ENCODE assay signal across 13 cellular contexts in the genomic region with DNA sequence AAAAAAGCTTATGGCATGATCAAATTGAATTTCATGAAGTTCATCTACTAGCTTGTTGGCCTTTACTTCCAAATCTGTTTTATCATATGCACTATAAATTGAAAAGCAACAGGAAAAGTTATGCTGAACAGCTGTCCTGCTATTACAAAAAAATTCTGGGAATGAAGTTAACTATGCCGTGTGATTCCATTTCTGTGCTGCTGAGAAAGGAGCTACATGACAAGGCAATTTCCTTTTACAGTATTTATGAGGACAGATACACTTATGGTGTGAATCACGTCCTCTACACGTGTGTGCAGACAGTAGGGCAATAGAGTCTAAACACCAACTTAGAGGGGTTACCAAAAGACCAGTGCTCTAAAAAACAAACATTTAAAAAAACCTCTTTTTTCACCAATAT.
"Had no signal": no experiment of that assay in that cellular context is flagged by ENCODE, and none has a peak within 500 bp of the region (broad histone marks: within the 10 kb centered on the region; RNA-seq: fewer than 3 reads in every experiment).

No MANE protein-coding gene starts in this region.

- H3K27ac ChIP-seq: ascending aorta, parathyroid adenoma, tibial nerve, vagina had no signal

- DNase-seq: activated CD4-positive, alpha-beta memory T cell treated with anti-CD3 and anti-CD28 coated beads, Interleukin-2, amount 10 ng/mL, durations not matched to agents 7 days and 5 days; activated T-cell treated with anti-CD3 and anti-CD28 coated beads, Interleukin-2, amount 50 U/mL, for 72 hours; effector CD4-positive, alpha-beta T cell; left cardiac atrium; small intestine; stimulated activated naive B cell treated with anti-CD40 and anti-IgM and Interleukin-4, amounts not matched to agents 10 μg/mL and 1 μg/mL and 100 μg/mL, for 72 hours; T1000 had no signal

- H3K36me3 Mint-ChIP-seq: stimulated activated naive B cell treated with anti-CD40 and anti-IgM and Interleukin-4, amounts not matched to agents 10 μg/mL and 1 μg/mL and 100 μg/mL, for 72 hours had no signal

- H3K9ac ChIP-seq: parathyroid adenoma had no signal

- H3K9me3 Mint-ChIP-seq: activated CD4-positive, alpha-beta memory T cell treated with anti-CD3 and anti-CD28 coated beads, Interleukin-2, amount 10 ng/mL, durations not matched to agents 7 days and 5 days; activated T-cell treated with anti-CD3 and anti-CD28 coated beads, Interleukin-2, amount 50 U/mL, for 72 hours had no signal

- ATAC-seq: activated T-cell treated with anti-CD3 and anti-CD28 coated beads, Interleukin-2, amount 50 U/mL, for 72 hours; left cardiac atrium; stimulated activated naive B cell treated with anti-CD40 and anti-IgM and Interleukin-4, amounts not matched to agents 10 μg/mL and 1 μg/mL and 100 μg/mL, for 72 hours had no signal

- H3K4me3 Mint-ChIP-seq: activated CD4-positive, alpha-beta memory T cell treated with anti-CD3 and anti-CD28 coated beads, Interleukin-2, amount 10 ng/mL, durations not matched to agents 7 days and 5 days; activated T-cell treated with anti-CD3 and anti-CD28 coated beads, Interleukin-2, amount 50 U/mL, for 72 hours; stimulated activated naive B cell treated with anti-CD40 and anti-IgM and Interleukin-4, amounts not matched to agents 10 μg/mL and 1 μg/mL and 100 μg/mL, for 72 hours had no signal

- H3K36me3 ChIP-seq: ascending aorta, tibial nerve, vagina had no signal

- H3K4me1 Mint-ChIP-seq: activated CD4-positive, alpha-beta memory T cell treated with anti-CD3 and anti-CD28 coated beads, Interleukin-2, amount 10 ng/mL, durations not matched to agents 7 days and 5 days had no signal

- H3K27me3 Mint-ChIP-seq: activated CD4-positive, alpha-beta memory T cell treated with anti-CD3 and anti-CD28 coated beads, Interleukin-2, amount 10 ng/mL, durations not matched to agents 7 days and 5 days had no signal

- H3K27ac Mint-ChIP-seq: activated CD4-positive, alpha-beta memory T cell treated with anti-CD3 and anti-CD28 coated beads, Interleukin-2, amount 10 ng/mL, durations not matched to agents 7 days and 5 days; activated T-cell treated with anti-CD3 and anti-CD28 coated beads, Interleukin-2, amount 50 U/mL, for 72 hours; stimulated activated naive B cell treated with anti-CD40 and anti-IgM and Interleukin-4, amounts not matched to agents 10 μg/mL and 1 μg/mL and 100 μg/mL, for 72 hours had no signal

- H3K27me3 ChIP-seq: ascending aorta, tibial nerve, vagina had no signal

- H3K4me1 ChIP-seq: ascending aorta, parathyroid adenoma, tibial nerve, vagina had no signal

- H2AFZ ChIP-seq: parathyroid adenoma had no signal

- FAIRE-seq: colon, small intestine had no signal

- H3K4me3 ChIP-seq: ascending aorta, lung, tibial nerve, vagina had no signal

- H3K79me2 ChIP-seq: parathyroid adenoma had no signal

- H3K9me3 ChIP-seq: ascending aorta, tibial nerve, vagina had no signal
